Comparison of ENCODE assay signal across 24 cellular contexts in genomic region chr7:158531661-158532060, GRCh38.
DNase-seq lines count a peak whose midpoint lies in the region; ATAC-seq and TF ChIP-seq lines count a peak whose summit lies in the region.
"Had no signal": no experiment of that assay in that cellular context is flagged by ENCODE, and none has a peak within 500 bp of the region (broad histone marks: within the 10 kb centered on the region; RNA-seq: fewer than 3 reads in every experiment).

No MANE protein-coding gene starts in this region.

- H3K27ac ChIP-seq in caudate nucleus (ENCODE audit: low read depth, low read length) (peak overlapping the region; percentile 36), coronary artery (no peak overlapping the region)
- H3K27ac ChIP-seq: breast epithelium, esophagus squamous epithelium, right atrium auricular region, SK-N-MC had no signal

- TF ChIP-seq CTCF in coronary artery (IDR thresholded peaks at IDR 0.05): no peak

- DNase-seq in COLO668 (lab: John Stamatoyannopoulos, UW; ENCODE audit: unreplicated experiment) (peak; percentile 74), NCI-H1092 (lab: John Stamatoyannopoulos, UW) (peak; percentile 47), NCI-H345 (lab: John Stamatoyannopoulos, UW) (peak; percentile 60), caudate nucleus (lab: John Stamatoyannopoulos, UW) (peak in 10 of 61 donors; percentile 17 to 51 (median 31)), coronary artery (ENCODE audit: low spot score) (no peak)
- DNase-seq in stimulated activated CD4-positive, alpha-beta T cell treated with anti-CD3 and anti-CD28 coated beads, Interleukin-15, amount 100 ng/mL, for 24 hours: no peak
- DNase-seq: activated CD4-positive, alpha-beta memory T cell treated with anti-CD3 and anti-CD28 coated beads, Interleukin-2, amount 10 ng/mL, durations not matched to agents 7 days and 5 days; activated CD4-positive, CD25-positive, alpha-beta regulatory T cell treated with anti-CD3 and anti-CD28 coated beads, Interleukin-2, amount 50 U/mL, for 72 hours; activated CD8-positive, alpha-beta memory T cell treated with anti-CD3 and anti-CD28 coated beads, Interleukin-2, amount 50 U/mL, for 48 hours; amygdala; Caco-2; cortex of kidney; DND-41; esophagus squamous epithelium; hippocampal formation; left cardiac atrium; mesendoderm; NCI-H1436 treated with DMSO at 0.1 percent for 48 hours; stimulated activated CD4-positive, alpha-beta T cell treated with anti-CD3 and anti-CD28 coated beads, Interleukin-2, amount 100 ng/mL, for 48 hours had no signal

- H3K4me3 ChIP-seq in coronary artery: no peak overlapping the region
- H3K4me3 ChIP-seq: breast epithelium, esophagus squamous epithelium, right atrium auricular region, SK-N-MC had no signal

- ATAC-seq in HG03135 (IDR thresholded peaks at IDR 0.05; ENCODE audit: unreplicated experiment): no peak
- ATAC-seq: HCT116, left cardiac atrium had no signal

Comparison
In these comparisons a context has a peak if more than half of its experiments do, and no peak if none do; other contexts are left out.
1. DNase-seq: peak in COLO668 (single experiment), NCI-H1092 (single experiment) and NCI-H345 (single experiment); none in coronary artery (single experiment) and stimulated activated CD4-positive, alpha-beta T cell treated with anti-CD3 and anti-CD28 coated beads, Interleukin-15, amount 100 ng/mL, for 24 hours (single experiment).